9 cellular contexts compared by ENCODE assay signal in the genomic region with DNA sequence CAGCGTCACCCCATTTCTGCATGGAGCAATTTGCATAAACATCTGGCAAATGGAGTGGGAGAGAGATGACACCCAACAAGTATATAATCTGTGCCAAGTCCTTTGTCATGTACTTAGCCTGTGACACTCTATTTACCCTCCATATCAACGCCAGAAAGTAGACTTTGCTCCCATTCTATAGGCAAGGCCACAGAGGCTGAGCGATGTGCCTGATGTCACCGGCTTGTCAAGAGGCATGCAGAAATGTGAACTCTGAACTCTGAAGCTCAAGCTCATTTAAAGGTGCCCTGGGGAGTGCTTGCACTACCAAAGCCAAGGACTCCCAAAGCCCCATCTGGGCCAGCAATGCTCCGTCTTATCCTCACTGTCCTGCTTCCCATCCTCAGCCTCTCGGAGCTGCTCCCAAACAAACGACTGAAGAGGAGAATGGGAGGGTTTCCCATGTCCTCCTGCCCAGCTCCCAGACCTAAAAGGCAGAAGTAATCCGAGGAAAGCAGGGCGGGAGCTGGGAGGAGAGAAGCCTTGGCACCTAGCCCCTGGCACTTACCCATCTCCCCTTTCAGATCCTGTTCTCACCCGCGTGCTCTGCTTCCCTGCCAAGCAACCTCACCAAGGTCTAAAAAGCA. TPM values are rescaled to one million over a fixed set of nuclear protein-coding genes. Genes with fewer than 3 reads are reported as not detected.
A peak's percentile ranks its signal among the peaks of the same experiment; 100 is the strongest.
DNase-seq lines count a peak whose midpoint lies in the region; ATAC-seq and TF ChIP-seq lines count a peak whose summit lies in the region.
"Had no signal": no experiment of that assay in that cellular context is flagged by ENCODE, and none has a peak within 500 bp of the region (broad histone marks: within the 10 kb centered on the region; RNA-seq: fewer than 3 reads in every experiment).

No MANE protein-coding gene starts in this region.

- H3K4me3 ChIP-seq in coronary artery, result peak overlapping the region; percentile 19

- ATAC-seq in HG03108 (IDR thresholded peaks at IDR 0.05; ENCODE audit: unreplicated experiment), result no peak

- no peak overlapping the region for H3K27ac ChIP-seq in coronary artery

- DNase-seq in NCI-H1694 treated with DMSO at 0.1 percent for 48 hours (lab: John Stamatoyannopoulos, UW) (peak; percentile 89), coronary artery (ENCODE audit: low spot score) (no peak), lung microvascular endothelial cell (ENCODE audit: low read depth in 2 of 2) (peak; percentile 44 to 61), ureter (ENCODE audit: low spot score) (peak; percentile 76), NK-92 (lab: John Stamatoyannopoulos, UW; ENCODE audit: unreplicated experiment) (no peak), GM10266 (ENCODE audit: extremely low spot score) (no peak)
- DNase-seq: activated CD4-positive, alpha-beta T cell treated with anti-CD3 and anti-CD28 coated beads, Interleukin-2, amount 50 U/mL, for 4 hours; stimulated activated CD4-positive, alpha-beta T cell treated with anti-CD3 and anti-CD28 coated beads, Interleukin-15, amount 100 ng/mL, for 24 hours had no signal

- TF ChIP-seq CTCF in coronary artery (IDR thresholded peaks at IDR 0.05), result no peak
- TF ChIP-seq CTCF in GM10266 (IDR thresholded peaks at IDR 0.05; ENCODE audit: control insufficient read depth, insufficient read depth, low read depth, missing control alignments), result no peak

RNA-seq across cellular contexts. Expression of a gene that starts 9.2 kb away (rescaled TPM):
- total RNA-seq in lung microvascular endothelial cell, result 1.2 and 5.7 TPM in 2 replicates
- 3.6 TPM for total RNA-seq in ureter

RNA-seq across cellular contexts. Expression of a gene that starts 44.6 kb away (rescaled TPM):
- total RNA-seq in lung microvascular endothelial cell (20.4 and 20.7 TPM in 2 replicates), ureter (39.1 TPM)

RNA-seq across cellular contexts. Expression of a gene that starts 55.7 kb away (rescaled TPM):
- total RNA-seq in lung microvascular endothelial cell (14.8 and 21.2 TPM in 2 replicates), ureter (71.4 TPM)

Comparison
In these comparisons a context has a peak if more than half of its experiments do, and no peak if none do; other contexts are left out.
1. DNase-seq: peak in NCI-H1694 treated with DMSO at 0.1 percent for 48 hours (single experiment), lung microvascular endothelial cell (2 of 2) and ureter (single experiment); none in coronary artery (single experiment), NK-92 (single experiment) and GM10266 (single experiment).